ENCODE assay signal across 6 cellular contexts in the genomic region with DNA sequence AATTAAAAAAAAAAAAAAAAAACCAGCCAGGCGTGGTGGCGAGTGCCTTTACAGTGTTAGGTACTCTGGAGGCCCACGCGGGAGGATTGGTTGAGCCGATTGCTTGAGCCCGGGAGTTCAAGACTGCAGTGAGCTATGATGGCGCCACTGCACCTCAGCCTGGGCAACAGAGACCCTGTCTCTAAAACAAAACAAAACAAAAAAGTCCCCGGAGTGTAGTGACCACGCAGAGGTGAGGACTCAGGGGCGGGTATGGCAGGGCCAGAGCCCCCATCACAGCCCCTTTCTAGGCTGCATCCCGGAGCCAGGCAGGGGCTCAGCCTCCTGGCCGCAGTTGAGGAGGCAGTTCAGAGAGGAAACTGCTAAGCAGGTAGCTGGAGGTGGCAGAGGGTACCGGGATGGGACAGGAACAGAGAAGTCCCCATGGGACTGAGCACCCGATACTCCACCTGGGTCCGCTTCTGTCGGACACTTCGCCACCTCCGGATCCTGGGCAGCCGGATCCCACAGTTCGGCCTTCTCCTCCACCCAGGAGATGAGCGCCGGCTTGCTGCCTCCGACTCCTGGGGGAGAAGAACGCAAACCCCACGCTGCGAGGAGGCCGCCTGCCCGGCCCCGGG. TPM values are rescaled to one million over a fixed set of nuclear protein-coding genes. Genes with fewer than 3 reads are reported as not detected.
DNase-seq lines count a peak whose midpoint lies in the region; ATAC-seq, FAIRE-seq and TF ChIP-seq lines count a peak whose summit lies in the region.

No MANE protein-coding gene starts in this region.

- TF ChIP-seq CTCF in esophagus squamous epithelium (IDR thresholded peaks at IDR 0.05): no peak

- WGBS in esophagus squamous epithelium, 2 donors: 21 to 27% methylated on average over 12 of the region's 29 CpGs

- intact Hi-C loops in esophagus squamous epithelium (cut with DNase I): no loop called here

- peaks cover 17 to 59% (median 26%) of the 10 kb centered on the region in 3 donors for H3K4me1 ChIP-seq in esophagus squamous epithelium

- H3K36me3 ChIP-seq in MG63: peaks cover 33% of the 10 kb centered on the region
- H3K36me3 ChIP-seq in esophagus squamous epithelium: peaks cover 8 to 27% (median 11%) of the 10 kb centered on the region in 3 donors

- no peaks in the 10 kb centered on the region for H3K9me3 ChIP-seq in MG63
- no peaks in the 10 kb centered on the region for H3K9me3 ChIP-seq in esophagus squamous epithelium

- DNase-seq in MG63: peak; percentile 17
- no peak for DNase-seq in esophagus squamous epithelium (lab: John Stamatoyannopoulos, UW)
- peak; percentile 6 for DNase-seq in stimulated activated naive CD4-positive, alpha-beta T cell treated with Interleukin-2 at 50 U/mL for 16 hours (lab: John Stamatoyannopoulos, UW)
- DNase-seq in GM12891 (ENCODE audit: insufficient read length, low spot score): no peak
- no peak for DNase-seq in GF-D8 (lab: John Stamatoyannopoulos, UW)

- peak; percentile 11 for ATAC-seq in GM19468 (IDR thresholded peaks at IDR 0.05; ENCODE audit: extremely low read depth, unreplicated experiment)

- H3K4me3 ChIP-seq in MG63: peak overlapping the region; percentile 68
- peak overlapping the region; percentile 62 to 88 (median 76) for H3K4me3 ChIP-seq in esophagus squamous epithelium

- peak overlapping the region; percentile 94 to 98 (median 97) for H3K27ac ChIP-seq in esophagus squamous epithelium

- H3K27me3 ChIP-seq in MG63 (no peaks in the 10 kb centered on the region), esophagus squamous epithelium (no peaks in the 10 kb centered on the region)

- FAIRE-seq in GM12891 (lab: Jason Lieb, UNC): no peak

- no peak for TF ChIP-seq POLR2A in esophagus squamous epithelium (IDR thresholded peaks at IDR 0.05)
- TF ChIP-seq POLR2A in GM12891 (IDR thresholded peaks at IDR 0.05; ENCODE audit: low read depth, low read length): no peak

TF ChIP-seq in GM12891, 5 proteins besides CTCF, POLR2A, EP300 and RAD21:
- TF ChIP-seq PAX5 (IDR thresholded peaks at IDR 0.05; ENCODE audit: insufficient read depth, low read length, severe bottlenecking) (no peak), POU2F2 (IDR thresholded peaks at IDR 0.05; ENCODE audit: low read depth, low read length) (no peak), SPI1 (IDR thresholded peaks at IDR 0.05; ENCODE audit: low read depth, low read length) (no peak), POLR2AphosphoS5 (IDR thresholded peaks at IDR 0.05; ENCODE audit: low read depth, low read length) (no peak), TAF1 (IDR thresholded peaks at IDR 0.05; ENCODE audit: low read depth, low read length) (no peak)

RNA-seq across cellular contexts. Expression of a gene that starts 0.8 kb away (rescaled TPM):
- total RNA-seq in MG63 (2014; rRNA removed; shearing (Covaris generic); ENCODE audit: low replicate concordance): 11.8 and 27.9 TPM in 2 replicates
- total RNA-seq in esophagus squamous epithelium: 10 to 100 TPM in 1 of 4 donors, 1 to 10 TPM in 3; 7.2 to 12.4 (median 8.3) TPM
- 3.9 TPM for polyA plus RNA-seq in GM12891 (2012; ENCODE audit: low read depth, missing spikeins)

RNA-seq across cellular contexts. Expression of a gene that starts 7.5 kb away (rescaled TPM):
- total RNA-seq in MG63 (2014; rRNA removed; shearing (Covaris generic); ENCODE audit: low replicate concordance): 47.6 and 72.9 TPM in 2 replicates
- 10 to 100 TPM; 13.6 to 24.5 (median 20.6) TPM for total RNA-seq in esophagus squamous epithelium
- 14.0 TPM for polyA plus RNA-seq in GM12891 (2012; ENCODE audit: low read depth, missing spikeins)

RNA-seq across cellular contexts. Expression of a gene that starts 24.3 kb away (rescaled TPM):
- total RNA-seq in MG63 (2014; rRNA removed; shearing (Covaris generic); ENCODE audit: low replicate concordance): 2.0 and 6.8 TPM in 2 replicates
- 1 to 10 TPM; 4.7 to 8.3 (median 7.2) TPM for total RNA-seq in esophagus squamous epithelium
- 4.2 TPM for polyA plus RNA-seq in GM12891 (2012; ENCODE audit: low read depth, missing spikeins)

RNA-seq across cellular contexts. Expression of a gene that starts 37.7 kb away (rescaled TPM):
- 4.0 TPM in 2 replicates for total RNA-seq in MG63 (2014; rRNA removed; shearing (Covaris generic); ENCODE audit: low replicate concordance)
- total RNA-seq in esophagus squamous epithelium: 10 to 100 TPM in 2 of 4 donors, 1 to 10 TPM in 2; 5.4 to 15.3 (median 10.2) TPM
- 7.4 TPM for polyA plus RNA-seq in GM12891 (2012; ENCODE audit: low read depth, missing spikeins)

RNA-seq across cellular contexts. Expression of a gene that starts 51.6 kb away (rescaled TPM):
- 11.4 and 15.7 TPM in 2 replicates for total RNA-seq in MG63 (2014; rRNA removed; shearing (Covaris generic); ENCODE audit: low replicate concordance)
- total RNA-seq in esophagus squamous epithelium: 10 to 100 TPM in 1 of 4 donors, 1 to 10 TPM in 3; 2.7 to 10.9 (median 5.6) TPM
- polyA plus RNA-seq in GM12891 (2012; ENCODE audit: low read depth, missing spikeins): 3.9 TPM

Comparison
In these comparisons a context has a peak if more than half of its experiments do, and no peak if none do; other contexts are left out.
1. DNase-seq: peak in MG63 (single experiment) and stimulated activated naive CD4-positive, alpha-beta T cell treated with Interleukin-2 at 50 U/mL for 16 hours (single experiment); none in esophagus squamous epithelium (single experiment), GM12891 (single experiment) and GF-D8 (single experiment).